8 cellular contexts compared by ENCODE assay signal in genomic region chr2:20642026-20642971, GRCh38. TPM values are rescaled to one million over a fixed set of nuclear protein-coding genes. Genes with fewer than 3 reads are reported as not detected.
A peak's percentile ranks its signal among the peaks of the same experiment; 100 is the strongest.
DNase-seq lines count a peak whose midpoint lies in the region; ATAC-seq, FAIRE-seq and TF ChIP-seq lines count a peak whose summit lies in the region.

No MANE protein-coding gene starts in this region.

- H3K36me3 ChIP-seq in ovary, result no peaks in the 10 kb centered on the region
- H3K36me3 ChIP-seq in transverse colon, result no peaks in the 10 kb centered on the region

- H3K4me1 ChIP-seq in foreskin keratinocyte (peaks cover 3% of the 10 kb centered on the region), ovary (ENCODE audit: insufficient read depth) (peaks cover 3% of the 10 kb centered on the region), transverse colon (peaks cover 0 to 14% (median 10%) of the 10 kb centered on the region in 4 donors)

- TF ChIP-seq CTCF in foreskin keratinocyte (conservative IDR thresholded peaks at IDR 0.05) (peak; percentile 97), ovary (IDR thresholded peaks at IDR 0.05) (peak; percentile 93 to 96 (median 96)), transverse colon (IDR thresholded peaks at IDR 0.05) (peak; percentile 87 to 95 (median 92))

- H3K27me3 ChIP-seq in foreskin keratinocyte (no peaks in the 10 kb centered on the region), ovary (no peaks in the 10 kb centered on the region), transverse colon (no peaks in the 10 kb centered on the region)

- no peaks in the 10 kb centered on the region for H3K9me3 ChIP-seq in ovary
- no peaks in the 10 kb centered on the region for H3K9me3 ChIP-seq in transverse colon

- no peak for FAIRE-seq in RCC 7860 (lab: Jason Lieb, UNC)

- ATAC-seq in GM21390 (IDR thresholded peaks at IDR 0.05; ENCODE audit: unreplicated experiment) (peak; percentile 97), foreskin keratinocyte (peak; percentile 95)

- H3K4me3 ChIP-seq in ovary (no peak overlapping the region), transverse colon (no peak overlapping the region)

- intact Hi-C loops in ovary (cut with DNase I), result loop anchor here in 1 of 4 donors (5.0 kb wide), 1 partner anchor 265 kb away; no protein-coding TSS in a partner anchor
- intact Hi-C loops in transverse colon (cut with DNase I; ENCODE audit: low total_unique reads), result loop anchor here (5.0 kb wide), 1 partner anchor 265 kb away; no protein-coding TSS in a partner anchor

- in situ Hi-C loops in transverse colon (cut with MboI; ENCODE audit: low pct_ligation_motif_present in 1 of 4, low pct_unique_long_range_greater_than_20kb in 1 of 4, low sequenced_read_pairs in 3 of 4), result loop anchor here in 3 of 4 donors (10.0 to 25.0 kb wide), 4 partner anchors 205 to 755 kb away; partner anchors contain the start of gene RHOB (in 1 of the 3)

- peak; percentile 42 for DNase-seq in DMS53 treated with DMSO at 0.1 percent for 48 hours (lab: John Stamatoyannopoulos, UW; ENCODE audit: unreplicated experiment)
- DNase-seq in HT-29 (ENCODE audit: low spot score), result peak; percentile 76
- DNase-seq in RCC 7860 (ENCODE audit: low spot score), result peak; percentile 47
- peak; percentile 59 for DNase-seq in activated T-helper 9 cell treated with anti-CD3 and anti-CD28 coated beads, Interleukin-2, amount 50 U/mL, for 16 hours (ENCODE audit: low read depth)
- peak in 1 of 2 donors; percentile 37 for DNase-seq in foreskin keratinocyte
- peak; percentile 68 to 89 (median 84) for DNase-seq in ovary
- DNase-seq in transverse colon, result peak; percentile 82

- 30 to 33% (median 32%) methylated on average over 24 to 26 of the region's 26 CpGs for WGBS in ovary, 3 donors
- WGBS in transverse colon (ENCODE audit: low coverage in 1 of 2), 2 donors, result 45% methylated on average over 21 of the region's 26 CpGs; no CpG with 5 or more reads in 1 of the 2 donors

- H3K27ac ChIP-seq in foreskin keratinocyte, result no peak overlapping the region
- H3K27ac ChIP-seq in ovary, result no peak overlapping the region
- H3K27ac ChIP-seq in transverse colon, result peak overlapping the region; percentile 64 to 88 (median 85)

- TF ChIP-seq EP300 in ovary (IDR thresholded peaks at IDR 0.05) (no peak), transverse colon (IDR thresholded peaks at IDR 0.05; ENCODE audit: low read depth) (no peak)

- no peak for TF ChIP-seq POLR2A in ovary (IDR thresholded peaks at IDR 0.05)
- no peak for TF ChIP-seq POLR2A in transverse colon (IDR thresholded peaks at IDR 0.05)

RNA-seq across cellular contexts. Expression of gene HS1BP3, which starts 8.6 kb away (rescaled TPM):
- total RNA-seq in HT-29 (2014; rRNA removed; shearing (Covaris generic)), result 22.6 and 23.0 TPM in 2 replicates
- total RNA-seq in foreskin keratinocyte, result 21.0 and 23.8 TPM in 2 replicates
- polyA plus RNA-seq in foreskin keratinocyte, result 21.8 and 23.1 TPM in 2 replicates
- 10 to 100 TPM; 12.8 to 24.4 (median 22.4) TPM for total RNA-seq in ovary
- 10 to 100 TPM; 12.0 to 22.2 TPM for polyA plus RNA-seq in ovary
- total RNA-seq in transverse colon, result 10 to 100 TPM; 29.5 to 44.2 (median 33.1) TPM

RNA-seq across cellular contexts. Expression of gene GDF7, which starts 24.6 kb away (rescaled TPM):
- under 0.01 TPM in 1 of 2 replicates, not detected in the other for total RNA-seq in HT-29 (2014; rRNA removed; shearing (Covaris generic))
- total RNA-seq in foreskin keratinocyte, result not detected in 2 replicates
- polyA plus RNA-seq in foreskin keratinocyte, result not detected in 2 replicates
- total RNA-seq in ovary, result 1 to 10 TPM in 1 of 7 donors, under 1 TPM in 6; 0.11 to 1.7 (median 0.48) TPM
- polyA plus RNA-seq in ovary, result under 1 TPM; 0.21 to 0.83 TPM
- total RNA-seq in transverse colon, result 1 to 10 TPM in 1 of 4 donors, under 1 TPM in 3; 0.20 to 1.1 (median 0.58) TPM

Comparison
In these comparisons a context has a peak if more than half of its experiments do, and no peak if none do; other contexts are left out.
1. H3K27ac ChIP-seq: peak in transverse colon (4 of 4); none in foreskin keratinocyte (single experiment) and ovary (0 of 2).
2. Peak in every context shown above with its lines, with median percentiles within 50 percentile points of each other: CTCF ChIP-seq.